In genomic region chr22:30424471-30425326, GRCh38 we compare ENCODE assay signal across 9 cellular contexts. TPM values are rescaled to one million over a fixed set of nuclear protein-coding genes. Genes with fewer than 3 reads are reported as not detected.
DNase-seq lines count a peak whose midpoint lies in the region; ATAC-seq, FAIRE-seq and TF ChIP-seq lines count a peak whose summit lies in the region.
"Had no signal": no experiment of that assay in that cellular context is flagged by ENCODE, and none has a peak within 500 bp of the region (broad histone marks: within the 10 kb centered on the region; RNA-seq: fewer than 3 reads in every experiment).

No MANE protein-coding gene starts in this region.

- peak overlapping the region; percentile 99 for H3K27ac Mint-ChIP-seq in activated T-cell treated with anti-CD3 and anti-CD28 coated beads, Interleukin-2, amount 50 U/mL, for 24 hours
- peak overlapping the region; percentile 97 to 98 for H3K27ac Mint-ChIP-seq in effector memory CD8-positive, alpha-beta T cell
- H3K27ac Mint-ChIP-seq in natural killer cell = peak overlapping the region; percentile 93 to 94

- intact Hi-C loops in natural killer cell (cut with micrococcal nuclease) = loop anchor here (1.0 to 2.0 kb wide), 2 partner anchors 18 to 68 kb away; partner anchors contain the start of genes CCDC157 and SF3A1

- no peak for TF ChIP-seq CTCF in natural killer cell (IDR thresholded peaks at IDR 0.05)

- H3K36me3 Mint-ChIP-seq in activated T-cell treated with anti-CD3 and anti-CD28 coated beads, Interleukin-2, amount 50 U/mL, for 24 hours (ENCODE audit: low read depth) = peaks cover 76% of the 10 kb centered on the region
- peaks cover 40% of the 10 kb centered on the region for H3K36me3 Mint-ChIP-seq in effector memory CD8-positive, alpha-beta T cell (ENCODE audit: insufficient read depth)
- no peaks in the 10 kb centered on the region for H3K36me3 Mint-ChIP-seq in natural killer cell

- no peaks in the 10 kb centered on the region for H3K9me3 Mint-ChIP-seq in activated T-cell treated with anti-CD3 and anti-CD28 coated beads, Interleukin-2, amount 50 U/mL, for 24 hours
- H3K9me3 Mint-ChIP-seq in effector memory CD8-positive, alpha-beta T cell = no peaks in the 10 kb centered on the region
- no peaks in the 10 kb centered on the region for H3K9me3 Mint-ChIP-seq in natural killer cell

- no peak for ATAC-seq in effector memory CD8-positive, alpha-beta T cell (replicated peaks)
- no peak for ATAC-seq in natural killer cell

- no peaks in the 10 kb centered on the region for H3K27me3 Mint-ChIP-seq in activated T-cell treated with anti-CD3 and anti-CD28 coated beads, Interleukin-2, amount 50 U/mL, for 24 hours
- no peaks in the 10 kb centered on the region for H3K27me3 Mint-ChIP-seq in effector memory CD8-positive, alpha-beta T cell
- no peaks in the 10 kb centered on the region for H3K27me3 Mint-ChIP-seq in natural killer cell (ENCODE audit: low read depth in 2 of 2)

- peak overlapping the region; percentile 94 for H3K4me3 Mint-ChIP-seq in activated T-cell treated with anti-CD3 and anti-CD28 coated beads, Interleukin-2, amount 50 U/mL, for 24 hours
- peak overlapping the region; percentile 92 to 93 for H3K4me3 Mint-ChIP-seq in effector memory CD8-positive, alpha-beta T cell
- H3K4me3 Mint-ChIP-seq in natural killer cell = peak overlapping the region; percentile 95

- peak; percentile 51 for DNase-seq in activated T-cell treated with anti-CD3 and anti-CD28 coated beads, Interleukin-2, amount 50 U/mL, for 24 hours
- DNase-seq in activated T-cell treated with anti-CD3 and anti-CD28 coated beads for 4 hours = no peak
- peak; percentile 77 for DNase-seq in RKO (ENCODE audit: low spot score)
- no peak for DNase-seq in effector memory CD8-positive, alpha-beta T cell
- DNase-seq in natural killer cell = no peak
- DNase-seq in urothelium cell line (ENCODE audit: low spot score) = no peak
- DNase-seq in AG08395 (ENCODE audit: low spot score) = no peak
- DNase-seq in cerebellum (ENCODE audit: low spot score) = no peak

- H3K4me1 Mint-ChIP-seq in activated T-cell treated with anti-CD3 and anti-CD28 coated beads, Interleukin-2, amount 50 U/mL, for 24 hours (ENCODE audit: low read depth) = peaks cover 61% of the 10 kb centered on the region
- peaks cover 42 to 44% of the 10 kb centered on the region in 2 donors for H3K4me1 Mint-ChIP-seq in effector memory CD8-positive, alpha-beta T cell (ENCODE audit: low read depth in 2 of 2)
- H3K4me1 Mint-ChIP-seq in natural killer cell = peaks cover 41 to 55% of the 10 kb centered on the region in 2 donors

- no peak for FAIRE-seq in urothelium cell line (lab: Jason Lieb, UNC)

RNA-seq across cellular contexts. Expression of gene MTFP1, which starts 0.9 kb away (rescaled TPM):
- total RNA-seq in natural killer cell (10 to 100 TPM; 15.7 to 17.5 (median 17.2) TPM), cerebellum (2.9 TPM)

RNA-seq across cellular contexts. Expression of gene SEC14L2, which starts 27.9 kb away (rescaled TPM):
- total RNA-seq in natural killer cell = 1 to 10 TPM in 2 of 3 donors, under 1 TPM in 1; 0.71 to 6.6 (median 2.7) TPM
- 5.5 TPM for total RNA-seq in cerebellum

RNA-seq across cellular contexts. Expression of gene RNF215, which starts 37.5 kb away (rescaled TPM):
- total RNA-seq in natural killer cell (1 to 10 TPM; 7.5 to 9.8 (median 9.5) TPM), cerebellum (14.2 TPM)

RNA-seq across cellular contexts. Expression of gene SEC14L3, which starts 47.1 kb away (rescaled TPM):
- total RNA-seq in natural killer cell (not detected), cerebellum (not detected)
- total RNA-seq: glomerular endothelial cell had no signal

Comparison
In these comparisons a context has a peak if more than half of its experiments do, and no peak if none do; other contexts are left out.
1. DNase-seq: peak in activated T-cell treated with anti-CD3 and anti-CD28 coated beads, Interleukin-2, amount 50 U/mL, for 24 hours (single experiment) and RKO (single experiment); none in activated T-cell treated with anti-CD3 and anti-CD28 coated beads for 4 hours (single experiment), effector memory CD8-positive, alpha-beta T cell (0 of 3), natural killer cell (single experiment), urothelium cell line (single experiment), AG08395 (single experiment) and cerebellum (single experiment).
2. Peak in every context shown above with its lines, with median percentiles within 50 percentile points of each other: H3K27ac Mint-ChIP-seq and H3K4me3 Mint-ChIP-seq.